ENCODE assay signal across 23 cellular contexts in genomic region chrX:119093991-119094741, GRCh38. TPM values are rescaled to one million over a fixed set of nuclear protein-coding genes. Genes with fewer than 3 reads are reported as not detected.
DNase-seq lines count a peak whose midpoint lies in the region; ATAC-seq, FAIRE-seq and TF ChIP-seq lines count a peak whose summit lies in the region.
"Had no signal": no experiment of that assay in that cellular context is flagged by ENCODE, and none has a peak within 500 bp of the region (broad histone marks: within the 10 kb centered on the region; RNA-seq: fewer than 3 reads in every experiment).

No MANE protein-coding gene starts in this region.

- H3K4me3 ChIP-seq in HepG2 (replicated peaks in 1 of 3; ENCODE audit: insufficient read depth in 1 of 3, low read depth in 2 of 3, low read length in 3 of 3) (no peak overlapping the region), right lobe of liver (no peak overlapping the region), PC-3 (ENCODE audit: low read length) (peak overlapping the region; percentile 39), fibroblast of mammary gland (ENCODE audit: control insufficient read depth, low read depth, low read length) (no peak overlapping the region)

- no peaks in the 10 kb centered on the region for H3K4me1 ChIP-seq in HepG2 (ENCODE audit: insufficient read depth, low read length)
- no peaks in the 10 kb centered on the region for H3K4me1 ChIP-seq in right lobe of liver
- H3K4me1 ChIP-seq in PC-3 (ENCODE audit: insufficient read depth, low read length), result peaks cover 35% of the 10 kb centered on the region

- CTCF ChIA-PET in HepG2 (lab: Yijun Ruan, JAX; ENCODE audit: low intra/inter-chr PET ratio, low total read pairs) (no interaction called here), PC-3 (lab: Charles Lee) (interaction anchor here (0.7 to 1.1 kb wide), 3 partner anchors 11 to 91 kb away, joined by 3 to 5 read pairs (median 4); no protein-coding TSS in a partner anchor)

- H3K79me2 ChIP-seq in HepG2 (ENCODE audit: insufficient read depth, low read length) (no peaks in the 10 kb centered on the region), PC-3 (ENCODE audit: low read length) (no peaks in the 10 kb centered on the region)

- H2AFZ ChIP-seq in HepG2 (ENCODE audit: low read length) (no peak overlapping the region), PC-3 (ENCODE audit: low read length) (peak overlapping the region; percentile 44)

- peaks cover 9% of the 10 kb centered on the region for H3F3A ChIP-seq in PC-3 (ENCODE audit: low read length, unreplicated experiment)

- ATAC-seq in HepG2, result no peak
- no peak for ATAC-seq in right lobe of liver
- ATAC-seq in PC-3, result peak; percentile 98
- ATAC-seq in HG03460 (IDR thresholded peaks at IDR 0.05; ENCODE audit: unreplicated experiment), result no peak
- ATAC-seq in HG02623 (IDR thresholded peaks at IDR 0.05; ENCODE audit: unreplicated experiment), result no peak
- ATAC-seq: CD8-positive, alpha-beta T cell; right cardiac atrium; stimulated activated naive CD8-positive, alpha-beta T cell treated with anti-CD3 and anti-CD28 coated beads, Interleukin-15, Interleukin-2, amounts not matched to agents 100 U/mL and 50 U/mL, for 24 hours had no signal

- TF ChIP-seq RAD21 in HepG2 (CRISPR knock-in tag; IDR thresholded peaks at IDR 0.05), result no peak

- H4K20me1 ChIP-seq in HepG2 (ENCODE audit: insufficient read depth, low read length) (no peaks in the 10 kb centered on the region), PC-3 (ENCODE audit: low read length) (no peaks in the 10 kb centered on the region)

- POLR2A ChIA-PET in HepG2 (lab: Yijun Ruan, JAX) (no interaction called here), PC-3 (lab: Charles Lee; ENCODE audit: unreplicated experiment) (interaction anchor here (0.6 kb wide), 2 partner anchors 22 to 28 kb away, joined by 4 read pairs; no protein-coding TSS in a partner anchor)

- DNase-seq in HepG2 (ENCODE audit: low spot score), result peak; percentile 3
- no peak for DNase-seq in right lobe of liver
- peak; percentile 98 for DNase-seq in PC-3
- peak; percentile 61 for DNase-seq in fibroblast of mammary gland (ENCODE audit: low read depth)
- peak; percentile 11 for DNase-seq in stromal cell of bone marrow (ENCODE audit: low read depth)
- DNase-seq in A172 (ENCODE audit: low spot score), result no peak
- DNase-seq: activated CD4-positive, alpha-beta memory T cell treated with anti-CD3 and anti-CD28 coated beads for 36 hours; activated T-cell treated with anti-CD3 and anti-CD28 coated beads, Interleukin-2, amount 50 U/mL, for 1 hour; CD8-positive, alpha-beta T cell; KBM-7; NCI-H2171 treated with DMSO at 0.1 percent for 48 hours; right cardiac atrium; Right ventricle myocardium superior; stimulated activated naive CD8-positive, alpha-beta T cell treated with anti-CD3 and anti-CD28 coated beads, Interleukin-15, Interleukin-2, amounts not matched to agents 100 U/mL and 50 U/mL, for 24 hours had no signal

- in situ Hi-C loops in HepG2 (cut with HindIII; ENCODE audit: extremely low pct_ligation_motif_present, low pct_unique_long_range_greater_than_20kb), result no loop called here

- H3K27ac ChIP-seq in HepG2 (ENCODE audit: extremely low read length, insufficient read depth, low read length), result no peak overlapping the region
- no peak overlapping the region for H3K27ac ChIP-seq in right lobe of liver
- H3K27ac ChIP-seq in PC-3 (ENCODE audit: low read length), result peak overlapping the region; percentile 97
- H3K27ac ChIP-seq: HL-60 had no signal

- H3K27me3 ChIP-seq in HepG2 (ENCODE audit: control insufficient read depth in 1 of 2, insufficient read depth in 2 of 2, low read length in 2 of 2), result no peaks in the 10 kb centered on the region
- no peaks in the 10 kb centered on the region for H3K27me3 ChIP-seq in right lobe of liver
- no peaks in the 10 kb centered on the region for H3K27me3 ChIP-seq in PC-3 (ENCODE audit: low read length)

- TF ChIP-seq POLR2A in HepG2 (IDR thresholded peaks at IDR 0.05; ENCODE audit: insufficient read depth in 1 of 2, low read depth in 2 of 2, low read length in 2 of 2) (no peak), right lobe of liver (IDR thresholded peaks at IDR 0.05) (no peak)

- FAIRE-seq in HepG2 (lab: Jason Lieb, UNC), result no peak
- FAIRE-seq: H54 had no signal

- no peak for TF ChIP-seq CTCF in HepG2 (CRISPR knock-in tag; IDR thresholded peaks at IDR 0.05)
- TF ChIP-seq CTCF in right lobe of liver (IDR thresholded peaks at IDR 0.05), result no peak
- no peak for TF ChIP-seq CTCF in PC-3 (conservative IDR thresholded peaks at IDR 0.05; ENCODE audit: low read depth, low read length)
- no peak for TF ChIP-seq CTCF in fibroblast of mammary gland (conservative IDR thresholded peaks at IDR 0.05; ENCODE audit: control insufficient read depth, insufficient read depth, low read depth, low read length)

- H3K9ac ChIP-seq in HepG2 (ENCODE audit: insufficient read depth, low read depth, low read length), result no peak overlapping the region
- peak overlapping the region; percentile 63 for H3K9ac ChIP-seq in PC-3 (ENCODE audit: low read length)

- H3K9me3 ChIP-seq in HepG2 (ENCODE audit: low read length) (no peaks in the 10 kb centered on the region), right lobe of liver (no peaks in the 10 kb centered on the region), PC-3 (ENCODE audit: low read length) (no peaks in the 10 kb centered on the region)

- H3K4me2 ChIP-seq in HepG2 (ENCODE audit: low read depth, low read length), result no peak overlapping the region
- peak overlapping the region; percentile 78 for H3K4me2 ChIP-seq in PC-3 (ENCODE audit: low read length)

- intact Hi-C loops in HepG2 (cut with micrococcal nuclease; ENCODE audit: unreplicated experiment), result no loop called here
- intact Hi-C loops in right lobe of liver (cut with DNase I), result no loop called here
- intact Hi-C loops in PC-3 (cut with micrococcal nuclease), result loop anchor here (1.0 kb wide), 1 partner anchor 19 kb away; no protein-coding TSS in a partner anchor

- TF ChIP-seq EP300 in HepG2 (IDR thresholded peaks at IDR 0.05; ENCODE audit: low read depth in 2 of 2, low read length in 2 of 2) (no peak), HepG2 (CRISPR knock-in tag; IDR thresholded peaks at IDR 0.05; ENCODE audit: borderline replicate concordance) (no peak)

- WGBS in HepG2 (ENCODE audit: low lambda C conversion rate), result 38% methylated on average over 6 of the region's 7 CpGs
- WGBS in right lobe of liver (ENCODE audit: insufficient coverage, low coverage, low lambda C conversion rate, missing lambda C conversion rate), result 64% methylated on average over 7 of the region's 7 CpGs

- no peaks in the 10 kb centered on the region for H3K9me2 ChIP-seq in PC-3 (replicated peaks; ENCODE audit: low read length)

- H3K36me3 ChIP-seq in HepG2 (replicated peaks in 1 of 2; ENCODE audit: control insufficient read depth in 1 of 2, insufficient read depth in 2 of 2, low read length in 2 of 2) (no peaks in the 10 kb centered on the region), right lobe of liver (no peaks in the 10 kb centered on the region), PC-3 (ENCODE audit: low read depth, low read length) (no peaks in the 10 kb centered on the region)

- BruUV-seq in HepG2 (replicated peaks; lab: Mats Ljungman, UMichigan) (no TSS peak), PC-3 (replicated peaks; lab: Mats Ljungman, UMichigan) (no TSS peak)

RNA-seq across cellular contexts. Expression of gene CT47C1, which starts 21.4 kb away (rescaled TPM):
- not detected in 2 replicates for total RNA-seq in HepG2 (2016; rRNA removed; fragmentation: Illumina TruSeq; extraction: Trizol)
- not detected in 2 replicates for total RNA-seq in HepG2 (2016; cell fraction: cytosol; rRNA removed; fragmentation: Illumina TruSeq; extraction: Trizol; ENCODE audit: low read depth)
- not detected in 2 replicates for total RNA-seq in HepG2 (2016; cell fraction: insoluble cytoplasmic fraction; rRNA removed; fragmentation: Illumina TruSeq; extraction: Trizol)
- not detected in 2 replicates for total RNA-seq in HepG2 (2016; cell fraction: membrane; rRNA removed; fragmentation: Illumina TruSeq; extraction: Trizol)
- not detected in 2 replicates for total RNA-seq in HepG2 (2016; cell fraction: nucleus; rRNA removed; fragmentation: Illumina TruSeq; extraction: Trizol)
- not detected in 2 replicates for polyA plus RNA-seq in HepG2 (2011; rRNA removed)
- not detected in 2 replicates for polyA plus RNA-seq in HepG2 (2011; cell fraction: cytosol; rRNA removed)
- polyA plus RNA-seq in HepG2 (2011; cell fraction: nucleus; rRNA removed), result not detected in 2 replicates
- polyA plus RNA-seq in HepG2 (2012), result not detected in 2 replicates
- not detected in 2 replicates for polyA plus RNA-seq in HepG2 (2016; cell fraction: cytosol; fragmentation: Illumina TruSeq; extraction: Trizol; ENCODE audit: low read depth)
- polyA plus RNA-seq in HepG2 (2016; cell fraction: insoluble cytoplasmic fraction; fragmentation: Illumina TruSeq; extraction: Trizol; ENCODE audit: low read depth), result not detected in 2 replicates
- polyA plus RNA-seq in HepG2 (2016; cell fraction: membrane; fragmentation: Illumina TruSeq; extraction: Trizol; ENCODE audit: low read depth), result not detected in 2 replicates
- polyA plus RNA-seq in HepG2 (2016; cell fraction: nucleus; fragmentation: Illumina TruSeq; extraction: Trizol; ENCODE audit: insufficient read depth, low read depth), result not detected in 2 replicates
- not detected in 2 replicates for polyA minus RNA-seq in HepG2 (2011; rRNA and poly(A)+ RNA removed; ENCODE audit: low replicate concordance)
- not detected in 2 replicates for polyA minus RNA-seq in HepG2 (2011; cell fraction: cytosol; rRNA and poly(A)+ RNA removed)
- polyA minus RNA-seq in HepG2 (2011; cell fraction: nucleus; rRNA and poly(A)+ RNA removed), result not detected in 2 replicates
- total RNA-seq in right lobe of liver, result not detected
- total RNA-seq in PC-3 (2014; rRNA removed), result 0.07 TPM in 1 of 2 replicates, not detected in the other
- not detected in 2 replicates for total RNA-seq in A172 (2014; rRNA removed; shearing (Covaris generic))
- total RNA-seq: activated CD4-positive, alpha-beta memory T cell treated with anti-CD3 and anti-CD28 coated beads for 36 hours; CD8-positive, alpha-beta T cell; liver; omental fat pad; right cardiac atrium; Right ventricle myocardium superior; T-helper 1 cell treated with Interleukin-12 subunit alpha and Interleukin-12 subunit beta and Interleukin-4 antibody, amounts not matched to agents 30 ng/mL and 1 ng/mL, for 36 hours; urinary bladder had no signal
- polyA plus RNA-seq: AG04450, liver, right cardiac atrium, urinary bladder had no signal

RNA-seq across cellular contexts. Expression of gene KIAA1210, which starts 33.4 kb away (rescaled TPM):
- not detected in 2 replicates for total RNA-seq in HepG2 (2016; rRNA removed; fragmentation: Illumina TruSeq; extraction: Trizol)
- not detected in 2 replicates for total RNA-seq in HepG2 (2016; cell fraction: cytosol; rRNA removed; fragmentation: Illumina TruSeq; extraction: Trizol; ENCODE audit: low read depth)
- total RNA-seq in HepG2 (2016; cell fraction: insoluble cytoplasmic fraction; rRNA removed; fragmentation: Illumina TruSeq; extraction: Trizol), result not detected in 2 replicates
- total RNA-seq in HepG2 (2016; cell fraction: membrane; rRNA removed; fragmentation: Illumina TruSeq; extraction: Trizol), result not detected in 2 replicates
- total RNA-seq in HepG2 (2016; cell fraction: nucleus; rRNA removed; fragmentation: Illumina TruSeq; extraction: Trizol), result not detected in 2 replicates
- not detected in 2 replicates for polyA plus RNA-seq in HepG2 (2011; rRNA removed)
- polyA plus RNA-seq in HepG2 (2011; cell fraction: cytosol; rRNA removed), result not detected in 2 replicates
- polyA plus RNA-seq in HepG2 (2011; cell fraction: nucleus; rRNA removed), result not detected in 2 replicates
- polyA plus RNA-seq in HepG2 (2012), result not detected in 2 replicates
- not detected in 2 replicates for polyA plus RNA-seq in HepG2 (2016; cell fraction: cytosol; fragmentation: Illumina TruSeq; extraction: Trizol; ENCODE audit: low read depth)
- polyA plus RNA-seq in HepG2 (2016; cell fraction: insoluble cytoplasmic fraction; fragmentation: Illumina TruSeq; extraction: Trizol; ENCODE audit: low read depth), result not detected in 2 replicates
- polyA plus RNA-seq in HepG2 (2016; cell fraction: membrane; fragmentation: Illumina TruSeq; extraction: Trizol; ENCODE audit: low read depth), result not detected in 2 replicates
- polyA plus RNA-seq in HepG2 (2016; cell fraction: nucleus; fragmentation: Illumina TruSeq; extraction: Trizol; ENCODE audit: insufficient read depth, low read depth), result not detected in 2 replicates
- 0.02 TPM in 1 of 2 replicates, not detected in the other for polyA minus RNA-seq in HepG2 (2011; rRNA and poly(A)+ RNA removed; ENCODE audit: low replicate concordance)
- polyA minus RNA-seq in HepG2 (2011; cell fraction: cytosol; rRNA and poly(A)+ RNA removed), result not detected in 2 replicates
- polyA minus RNA-seq in HepG2 (2011; cell fraction: nucleus; rRNA and poly(A)+ RNA removed), result not detected in 2 replicates
- total RNA-seq in right lobe of liver, result under 1 TPM in 1 of 6 experiments, not detected in 5; 0.02 TPM
- total RNA-seq in PC-3 (2014; rRNA removed), result 0.07 and 0.12 TPM in 2 replicates
- total RNA-seq in A172 (2014; rRNA removed; shearing (Covaris generic)), result 0.10 TPM in 1 of 2 replicates, not detected in the other
- total RNA-seq: activated CD4-positive, alpha-beta memory T cell treated with anti-CD3 and anti-CD28 coated beads for 36 hours; CD8-positive, alpha-beta T cell; liver; Right ventricle myocardium superior; T-helper 1 cell treated with Interleukin-12 subunit alpha and Interleukin-12 subunit beta and Interleukin-4 antibody, amounts not matched to agents 30 ng/mL and 1 ng/mL, for 36 hours had no signal
- polyA plus RNA-seq: AG04450, liver had no signal

Comparison
In these comparisons a context has a peak if more than half of its experiments do, and no peak if none do; other contexts are left out.
1. DNase-seq: peak in HepG2 (single experiment), PC-3 (single experiment), fibroblast of mammary gland (single experiment) and stromal cell of bone marrow (single experiment); none in right lobe of liver (0 of 3) and A172 (single experiment).